11 cellular contexts compared by ENCODE assay signal in the genomic region with DNA sequence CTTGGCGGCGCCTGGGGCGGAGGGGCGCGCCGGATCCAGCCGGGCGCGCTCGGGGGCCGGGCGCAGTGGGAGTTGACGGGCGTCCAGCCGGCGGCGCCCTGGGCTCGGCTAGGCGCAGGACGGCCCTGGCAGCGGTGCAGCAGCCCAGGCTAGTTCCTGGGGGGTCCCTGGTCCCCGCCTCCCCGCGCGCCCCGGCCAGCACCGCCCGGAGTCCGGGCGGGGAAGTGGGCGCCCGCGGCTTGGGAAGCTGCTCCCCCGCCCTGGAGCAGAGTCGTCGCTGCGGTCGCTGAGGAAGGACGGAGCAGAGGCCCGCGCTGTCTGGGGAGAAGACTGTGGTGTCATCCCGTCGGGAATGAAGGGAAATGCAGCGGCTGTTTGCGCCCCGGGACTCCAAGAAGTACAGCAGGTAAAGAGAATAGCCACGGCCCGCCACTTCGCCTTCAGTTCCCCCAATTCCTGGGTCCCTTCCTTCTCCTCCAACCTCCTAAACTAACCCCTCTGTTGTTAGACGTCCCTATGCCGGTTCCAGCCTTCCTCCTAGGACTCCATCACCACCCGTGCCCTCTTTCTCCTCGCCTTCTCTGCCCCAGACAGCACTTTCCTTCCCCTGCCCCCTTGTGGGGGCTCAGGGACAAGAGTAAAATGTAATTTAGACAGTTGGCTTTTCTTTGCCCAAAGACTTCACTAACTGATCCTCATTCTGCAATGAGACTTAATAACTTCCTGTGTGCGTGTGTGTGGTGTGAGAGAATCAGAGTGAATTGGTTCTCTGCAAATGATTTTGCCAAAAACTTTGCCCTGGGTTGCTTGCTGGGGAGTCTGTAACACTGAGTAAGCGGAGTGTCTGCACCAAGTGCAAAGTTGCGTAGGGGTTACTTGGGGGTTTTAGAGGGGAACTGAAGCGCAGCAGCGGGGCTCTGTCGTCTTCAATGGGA. TPM values are rescaled to one million over a fixed set of nuclear protein-coding genes. Genes with fewer than 3 reads are reported as not detected.
DNase-seq lines count a peak whose midpoint lies in the region; ATAC-seq and TF ChIP-seq lines count a peak whose summit lies in the region.
"Had no signal": no experiment of that assay in that cellular context is flagged by ENCODE, and none has a peak within 500 bp of the region (broad histone marks: within the 10 kb centered on the region; RNA-seq: fewer than 3 reads in every experiment).

No MANE protein-coding gene starts in this region.

- H3K9me3 ChIP-seq in NT2/D1 (ENCODE audit: insufficient read depth, low read length) (peaks cover 4% of the 10 kb centered on the region; the same call in 1 of the 2 replicates), mucosa of descending colon (no peaks in the 10 kb centered on the region)
- H3K9me3 ChIP-seq: thyroid gland had no signal

- peak; percentile 57 for DNase-seq in D341Med (ENCODE audit: low spot score)
- DNase-seq in NT2/D1 (ENCODE audit: low read depth, low spot score): no peak
- peak; percentile 38 for DNase-seq in glutamatergic neuron
- peak; percentile 2 for DNase-seq in renal cortical epithelial cell (ENCODE audit: low read depth)
- DNase-seq in NCI-H1092 (lab: John Stamatoyannopoulos, UW): no peak
- no peak for DNase-seq in immature natural killer cell
- no peak for DNase-seq in mucosa of descending colon
- DNase-seq in AML-193 (lab: John Stamatoyannopoulos, UW): no peak
- DNase-seq: naive B cell, NCI-H1694 treated with DMSO at 0.1 percent for 48 hours, thyroid gland had no signal

- no peaks in the 10 kb centered on the region for H3K36me3 ChIP-seq in NT2/D1 (ENCODE audit: insufficient read depth, insufficient read length, low read length)
- no peaks in the 10 kb centered on the region for H3K36me3 ChIP-seq in mucosa of descending colon (ENCODE audit: low read depth)
- H3K36me3 ChIP-seq: thyroid gland had no signal

- intact Hi-C loops in mucosa of descending colon (cut with DNase I, micrococcal nuclease): no loop called here

- H3K9me3 Mint-ChIP-seq in glutamatergic neuron (ENCODE audit: unreplicated experiment) (peaks cover 5% of the 10 kb centered on the region), immature natural killer cell (peaks cover 0 to 2% (median 0%) of the 10 kb centered on the region in 6 donors)

- TF ChIP-seq CTCF in glutamatergic neuron (IDR thresholded peaks at IDR 0.05; ENCODE audit: partially characterized antibody, unreplicated experiment): no peak
- no peak for TF ChIP-seq CTCF in mucosa of descending colon (IDR thresholded peaks at IDR 0.05)

- peak overlapping the region; percentile 72 for H3K9ac ChIP-seq in NT2/D1 (ENCODE audit: insufficient read length, low read depth)

- peaks cover 16% of the 10 kb centered on the region for H3K27me3 Mint-ChIP-seq in glutamatergic neuron (ENCODE audit: unreplicated experiment)
- peaks cover 3 to 9% (median 8%) of the 10 kb centered on the region in 3 donors for H3K27me3 Mint-ChIP-seq in immature natural killer cell (ENCODE audit: low read depth in 3 of 3)

- H3K4me3 Mint-ChIP-seq in glutamatergic neuron (ENCODE audit: unreplicated experiment) (peak overlapping the region; percentile 75), immature natural killer cell (no peak overlapping the region)
- H3K4me3 Mint-ChIP-seq: naive B cell had no signal

- peaks cover 9% of the 10 kb centered on the region for H3K27me3 ChIP-seq in NT2/D1 (ENCODE audit: insufficient read depth, insufficient read length)
- H3K27me3 ChIP-seq: thyroid gland had no signal

- peaks cover 4% of the 10 kb centered on the region for H3K4me1 Mint-ChIP-seq in glutamatergic neuron (ENCODE audit: low read depth, unreplicated experiment)
- H3K4me1 Mint-ChIP-seq in immature natural killer cell: peaks cover 0 to 4% of the 10 kb centered on the region in 2 donors

- ATAC-seq in mucosa of descending colon: no peak

- peak overlapping the region; percentile 19 for H3K27ac Mint-ChIP-seq in glutamatergic neuron (ENCODE audit: unreplicated experiment)
- no peak overlapping the region for H3K27ac Mint-ChIP-seq in immature natural killer cell
- H3K27ac Mint-ChIP-seq: naive B cell had no signal

- peak overlapping the region; percentile 63 for H3K4me3 ChIP-seq in NT2/D1 (ENCODE audit: insufficient read length, low read depth)
- no peak overlapping the region for H3K4me3 ChIP-seq in mucosa of descending colon
- H3K4me3 ChIP-seq: thyroid gland had no signal

- no peaks in the 10 kb centered on the region for H3K4me1 ChIP-seq in NT2/D1 (ENCODE audit: insufficient read depth, insufficient read length)
- no peaks in the 10 kb centered on the region for H3K4me1 ChIP-seq in mucosa of descending colon (ENCODE audit: low read depth)

- H3K36me3 Mint-ChIP-seq in glutamatergic neuron (ENCODE audit: unreplicated experiment): no peaks in the 10 kb centered on the region
- no peaks in the 10 kb centered on the region for H3K36me3 Mint-ChIP-seq in immature natural killer cell

RNA-seq across cellular contexts. Expression of a gene that starts 20.3 kb away (rescaled TPM):
- total RNA-seq in glutamatergic neuron (ENCODE audit: unreplicated experiment): 2.6 TPM
- total RNA-seq in renal cortical epithelial cell: 0.10 TPM in 1 of 2 replicates, not detected in the other
- not detected for polyA plus RNA-seq in immature natural killer cell
- under 1 TPM in 2 of 3 donors, not detected in 1; 0.41 to 0.66 TPM for total RNA-seq in mucosa of descending colon

Comparison
In these comparisons a context has a peak if more than half of its experiments do, and no peak if none do; other contexts are left out.
1. DNase-seq: peak in D341Med (single experiment), glutamatergic neuron (single experiment) and renal cortical epithelial cell (single experiment); none in NT2/D1 (single experiment), NCI-H1092 (single experiment), immature natural killer cell (0 of 3), mucosa of descending colon (0 of 3) and AML-193 (0 of 2).